In the genomic region with DNA sequence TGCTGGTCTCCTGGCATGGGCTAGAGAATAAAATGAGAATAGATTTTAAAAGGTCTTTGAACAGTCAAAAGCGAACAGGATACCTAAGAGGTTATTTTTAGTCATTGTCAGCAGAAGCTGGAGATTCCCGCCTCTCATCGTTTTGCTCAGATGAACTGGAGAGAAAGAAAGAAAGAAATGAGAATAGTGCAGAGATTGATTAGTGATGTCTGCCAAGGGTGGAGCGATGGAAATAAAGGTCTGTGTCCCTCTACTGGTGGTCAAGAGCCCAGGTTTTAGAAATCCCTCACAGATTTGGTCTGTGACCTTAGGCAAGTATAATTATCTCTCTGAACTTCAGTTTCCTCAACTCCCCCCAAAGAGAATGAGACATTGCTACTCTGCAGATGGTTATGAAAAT, we compare ENCODE assay signal across 1 cellular context.
TF ChIP-seq lines count a peak whose summit lies in the region.

No MANE protein-coding gene starts in this region.

TF ChIP-seq in GM23338, 12 proteins besides CTCF, POLR2A, EP300 and RAD21:
- no peak for TF ChIP-seq STAT1 (IDR thresholded peaks at IDR 0.05; ENCODE audit: unreplicated experiment)
TF ChIP-seq in GM23338: peak in this region for 0.
